Comparison of ENCODE assay signal across 27 cellular contexts in the genomic region with DNA sequence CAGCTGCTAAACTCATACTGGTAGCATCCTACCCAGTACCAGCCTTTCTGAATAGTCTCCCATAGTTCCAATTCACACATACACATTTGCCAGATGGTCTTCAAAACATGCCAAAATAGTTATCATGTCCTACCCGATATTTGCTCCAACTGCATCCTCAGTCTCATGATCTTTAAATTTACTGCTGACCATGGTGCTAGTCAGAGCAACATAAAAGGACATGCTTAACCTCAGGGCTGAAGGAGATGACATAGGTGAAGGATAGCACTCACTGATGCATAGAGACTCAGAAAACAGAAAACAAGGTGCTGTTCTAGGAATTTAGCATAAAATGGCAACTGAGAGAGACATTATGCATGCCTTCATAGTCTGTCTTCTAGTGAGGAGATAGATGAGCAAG.
"Had no signal": no experiment of that assay in that cellular context is flagged by ENCODE, and none has a peak within 500 bp of the region (broad histone marks: within the 10 kb centered on the region; RNA-seq: fewer than 3 reads in every experiment).

No MANE protein-coding gene starts in this region.

- H3K79me2 ChIP-seq: parathyroid adenoma had no signal

- FAIRE-seq: small intestine, urothelium cell line had no signal

- H3K9me3 ChIP-seq: neutrophil, psoas muscle, right lobe of liver, sigmoid colon, thoracic aorta, thyroid gland, upper lobe of left lung, vagina had no signal

- H2AFZ ChIP-seq: parathyroid adenoma had no signal

- H3K4me3 ChIP-seq: ovary, psoas muscle, right lobe of liver, sigmoid colon, stomach, thoracic aorta, thyroid gland, tibial nerve, upper lobe of left lung, vagina had no signal

- H3K4me1 ChIP-seq: parathyroid adenoma, psoas muscle, right lobe of liver, sigmoid colon, stomach, thyroid gland, tibial nerve, upper lobe of left lung, vagina had no signal

- H3K9ac ChIP-seq: parathyroid adenoma had no signal

- DNase-seq: nephron progenitor cell; nucleus accumbens; ovary; posterior cingulate gyrus; psoas muscle; right cardiac atrium; right lobe of liver; sigmoid colon; small intestine; stimulated activated CD4-positive, alpha-beta T cell treated with anti-CD3 and anti-CD28 coated beads, Interleukin-15, amount 100 ng/mL, for 24 hours; stimulated activated CD4-positive, alpha-beta T cell treated with anti-CD3 and anti-CD28 coated beads, Interleukin-2, amount 100 ng/mL, for 24 hours; stimulated activated CD4-positive, alpha-beta T cell treated with anti-CD3 and anti-CD28 coated beads, Interleukin-2, amount 100 ng/mL, for 48 hours; stimulated activated CD4-positive, alpha-beta T cell treated with anti-CD3 and anti-CD28 coated beads, Interleukin-4, amount 100 ng/mL, for 24 hours; stimulated activated naive B cell treated with anti-CD40 and anti-IgM and Interleukin-4, amounts not matched to agents 10 μg/mL and 1 μg/mL and 100 μg/mL, for 72 hours; stimulated activated naive CD4-positive, alpha-beta T cell treated with Interleukin-2 at 50 U/mL for 16 hours; stomach; thyroid gland; trophoblast cell; upper lobe of left lung had no signal

- H3K36me3 ChIP-seq: neutrophil, ovary, right lobe of liver, sigmoid colon, stomach, thoracic aorta, thyroid gland, tibial nerve, upper lobe of left lung, vagina had no signal

- ATAC-seq: natural killer cell treated with Interleukin-12 subunit alpha and Interleukin-12 subunit beta and Interleukin-15 and Interleukin-18, amount 100 ng/mL, for 72 hours; psoas muscle; right cardiac atrium; right lobe of liver; stimulated activated effector memory CD8-positive, alpha-beta T cell treated with anti-CD3 and anti-CD28 coated beads, Interleukin-12 subunit alpha, Interleukin-12 subunit beta, amount 100 ng/mL, for 72 hours; stimulated activated naive B cell treated with anti-CD40 and anti-IgM and Interleukin-4, amounts not matched to agents 10 μg/mL and 1 μg/mL and 100 μg/mL, for 72 hours had no signal

- H3K27me3 ChIP-seq: ovary, right lobe of liver, sigmoid colon, thyroid gland, tibial nerve, upper lobe of left lung, vagina had no signal

- H3K27ac ChIP-seq: neutrophil, ovary, parathyroid adenoma, psoas muscle, right lobe of liver, sigmoid colon, stomach, thoracic aorta, thyroid gland, tibial nerve, upper lobe of left lung, vagina had no signal
